1 cellular context compared by ENCODE assay signal in genomic region chr18:32470713-32471633, GRCh38.
TF ChIP-seq lines count a peak whose summit lies in the region.

GAREM1 (minus strand) TSS chr18:32470882; CDS start chr18:32470428, 454 bp downstream.

TF ChIP-seq in K562, 482 proteins besides CTCF, POLR2A, EP300 and RAD21 (continued from another document):
- peak; percentile 82 for TF ChIP-seq MEIS2 (IDR thresholded peaks at IDR 0.05; ENCODE audit: partially characterized antibody)
- no peak for TF ChIP-seq ZNF668 (CRISPR knock-in tag; IDR thresholded peaks at IDR 0.05)
- TF ChIP-seq RBM39 (optimal IDR thresholded peaks at IDR 0.05; ENCODE audit: low read depth, low read length) = no peak
